7 cellular contexts compared by ENCODE assay signal in the genomic region with DNA sequence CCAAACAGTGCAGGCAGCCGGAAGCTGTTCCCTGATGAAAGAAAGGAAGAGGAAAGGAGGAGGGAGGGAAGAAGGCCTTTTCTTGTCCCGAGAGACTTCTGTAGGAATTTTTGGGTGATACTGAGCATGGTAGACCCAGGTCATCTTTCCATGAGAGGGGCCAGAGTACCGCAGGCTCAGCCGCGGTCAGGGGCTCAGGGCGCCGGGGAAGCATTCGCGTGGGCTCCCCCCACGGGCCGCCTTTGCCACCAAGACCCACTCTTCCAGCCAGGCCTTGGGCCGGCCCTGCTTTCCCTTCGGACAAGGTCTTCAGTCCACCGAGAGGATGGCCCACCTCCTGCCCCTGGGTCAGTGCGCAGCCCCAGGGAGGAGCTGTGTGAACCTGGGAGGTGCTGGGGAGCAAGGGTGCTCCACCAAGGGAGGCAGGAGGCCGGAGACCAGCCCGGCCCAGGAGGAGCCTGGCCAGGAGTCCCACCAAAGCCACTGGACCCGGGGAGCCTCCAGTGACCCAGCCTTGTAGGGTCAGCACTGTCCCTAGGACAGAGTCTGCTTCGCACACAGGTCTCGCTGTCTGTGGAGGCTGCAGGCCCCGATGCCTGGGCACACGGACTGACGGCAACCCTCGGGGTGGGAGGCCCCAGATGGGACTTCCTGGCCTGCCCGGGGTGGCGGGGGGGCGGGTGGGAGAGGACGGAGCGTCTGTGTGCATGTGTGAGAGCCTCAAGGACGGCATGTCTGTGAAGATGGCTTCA.
A peak's percentile ranks its signal among the peaks of the same experiment; 100 is the strongest.
DNase-seq lines count a peak whose midpoint lies in the region; ATAC-seq and TF ChIP-seq lines count a peak whose summit lies in the region.
"Not testable (repeated sequence)": the region's sequence is repeated elsewhere in the genome, so short reads cannot be mapped to it uniquely, and the experiment has no call there.

No MANE protein-coding gene starts in this region.

- not testable (repeated sequence) for H3K9me3 Mint-ChIP-seq in activated T-helper 2 cell treated with anti-CD3 and anti-CD28 coated beads, Interferon-gamma antibody, Interleukin-2, Interleukin-4, amounts not matched to agents 10 μg/mL and 5 μg/mL and 100 μg/mL, durations not matched to agents 14 hours and 24 hours and 36 hours; stimulated activated memory B cell treated with anti-CD40 and anti-IgM and Interleukin-4, amounts not matched to agents 10 μg/mL and 1 μg/mL and 100 μg/mL, for 72 hours

- H4K20me1 ChIP-seq in OCI-LY1 (ENCODE audit: insufficient read depth, low read length): not testable (repeated sequence)

- peak overlapping the region; percentile 56; the same call in 1 of the 2 replicates for H3K9ac ChIP-seq in OCI-LY1 (ENCODE audit: low read length)

- not testable (repeated sequence) for H3K9me2 ChIP-seq in OCI-LY1 (ENCODE audit: low read depth, low read length)

- H3K27me3 Mint-ChIP-seq in activated T-helper 2 cell treated with anti-CD3 and anti-CD28 coated beads, Interferon-gamma antibody, Interleukin-2, Interleukin-4, amounts not matched to agents 10 μg/mL and 5 μg/mL and 100 μg/mL, durations not matched to agents 14 hours and 24 hours and 36 hours (ENCODE audit: low read depth); stimulated activated memory B cell treated with anti-CD40 and anti-IgM and Interleukin-4, amounts not matched to agents 10 μg/mL and 1 μg/mL and 100 μg/mL, for 72 hours: not testable (repeated sequence)

- not testable (repeated sequence) for H3K36me3 ChIP-seq in OCI-LY1 (ENCODE audit: insufficient read depth, low read length); aorta (ENCODE audit: control insufficient read depth in 1 of 2, insufficient read depth in 2 of 2, low read length in 1 of 2)

- peak overlapping the region; percentile 95 for H3K27ac ChIP-seq in OCI-LY1 (ENCODE audit: low read depth, low read length, poor library complexity, severe bottlenecking)
- H3K27ac ChIP-seq in aorta (ENCODE audit: low read depth in 1 of 2, low read length in 2 of 2): not testable (repeated sequence)

- not testable (repeated sequence) for H3K36me3 Mint-ChIP-seq in activated T-helper 2 cell treated with anti-CD3 and anti-CD28 coated beads, Interferon-gamma antibody, Interleukin-2, Interleukin-4, amounts not matched to agents 10 μg/mL and 5 μg/mL and 100 μg/mL, durations not matched to agents 14 hours and 24 hours and 36 hours (ENCODE audit: low read depth); stimulated activated memory B cell treated with anti-CD40 and anti-IgM and Interleukin-4, amounts not matched to agents 10 μg/mL and 1 μg/mL and 100 μg/mL, for 72 hours

- intact Hi-C loops in activated T-helper 2 cell treated with anti-CD3 and anti-CD28 coated beads, Interferon-gamma antibody, Interleukin-2, Interleukin-4, amounts not matched to agents 10 μg/mL and 5 μg/mL and 100 μg/mL, durations not matched to agents 14 hours and 24 hours and 36 hours (cut with micrococcal nuclease); cardiac septum (cut with DNase I); sciatic nerve (cut with DNase I); aorta (cut with DNase I): not testable (repeated sequence)

- H3K9me3 ChIP-seq in OCI-LY1 (ENCODE audit: low read length); aorta (ENCODE audit: control insufficient read depth, low read length): not testable (repeated sequence)

- peak overlapping the region; percentile 41 for H3K4me3 ChIP-seq in OCI-LY1 (ENCODE audit: low read depth, low read length, poor library complexity, severe bottlenecking)
- H3K4me3 ChIP-seq in aorta (ENCODE audit: low read length in 2 of 2): not testable (repeated sequence)

- H3K4me1 ChIP-seq in OCI-LY1 (ENCODE audit: insufficient read depth, low read length, severe bottlenecking): peaks cover 66% of the 10 kb centered on the region
- not testable (repeated sequence) for H3K4me1 ChIP-seq in aorta (ENCODE audit: control insufficient read depth in 1 of 2, insufficient read depth in 2 of 2, low read length in 2 of 2)

- H3K4me2 ChIP-seq in OCI-LY1 (ENCODE audit: low read length): peak overlapping the region; percentile 49

- H3F3A ChIP-seq in OCI-LY1 (ENCODE audit: insufficient read depth, low read length): not testable (repeated sequence)

- not testable (repeated sequence) for H2AFZ ChIP-seq in OCI-LY1 (ENCODE audit: low read length)

- H3K4me1 Mint-ChIP-seq in activated T-helper 2 cell treated with anti-CD3 and anti-CD28 coated beads, Interferon-gamma antibody, Interleukin-2, Interleukin-4, amounts not matched to agents 10 μg/mL and 5 μg/mL and 100 μg/mL, durations not matched to agents 14 hours and 24 hours and 36 hours (ENCODE audit: low read depth): peaks cover 18% of the 10 kb centered on the region
- H3K4me1 Mint-ChIP-seq in stimulated activated memory B cell treated with anti-CD40 and anti-IgM and Interleukin-4, amounts not matched to agents 10 μg/mL and 1 μg/mL and 100 μg/mL, for 72 hours: peaks cover 15% of the 10 kb centered on the region

- ATAC-seq in sciatic nerve (peak; percentile 5), aorta (ENCODE audit: low FRiP score) (peak; percentile 48)
- ATAC-seq in stimulated activated memory B cell treated with anti-CD40 and anti-IgM and Interleukin-4, amounts not matched to agents 10 μg/mL and 1 μg/mL and 100 μg/mL, for 72 hours: not testable (repeated sequence)

- WGBS in aorta, 2 donors: 87 to 89% methylated on average over 17 to 24 of the region's 30 CpGs

- TF ChIP-seq CTCF in OCI-LY1 (IDR thresholded peaks at IDR 0.05; ENCODE audit: low read length): not testable (repeated sequence)

- peak overlapping the region; percentile 93 for H3K27ac Mint-ChIP-seq in activated T-helper 2 cell treated with anti-CD3 and anti-CD28 coated beads, Interferon-gamma antibody, Interleukin-2, Interleukin-4, amounts not matched to agents 10 μg/mL and 5 μg/mL and 100 μg/mL, durations not matched to agents 14 hours and 24 hours and 36 hours
- H3K27ac Mint-ChIP-seq in stimulated activated memory B cell treated with anti-CD40 and anti-IgM and Interleukin-4, amounts not matched to agents 10 μg/mL and 1 μg/mL and 100 μg/mL, for 72 hours: peak overlapping the region; percentile 87

- not testable (repeated sequence) for H3K4me3 Mint-ChIP-seq in activated T-helper 2 cell treated with anti-CD3 and anti-CD28 coated beads, Interferon-gamma antibody, Interleukin-2, Interleukin-4, amounts not matched to agents 10 μg/mL and 5 μg/mL and 100 μg/mL, durations not matched to agents 14 hours and 24 hours and 36 hours (ENCODE audit: low read depth); stimulated activated memory B cell treated with anti-CD40 and anti-IgM and Interleukin-4, amounts not matched to agents 10 μg/mL and 1 μg/mL and 100 μg/mL, for 72 hours

- not testable (repeated sequence) for H3K27me3 ChIP-seq in OCI-LY1 (ENCODE audit: insufficient read depth, low read length); aorta (ENCODE audit: control insufficient read depth in 1 of 2, insufficient read depth in 2 of 2, low read length in 1 of 2)

- peak; percentile 53 for DNase-seq in activated CD8-positive, alpha-beta memory T cell treated with anti-CD3 and anti-CD28 coated beads for 24 hours
- DNase-seq in activated T-helper 2 cell treated with anti-CD3 and anti-CD28 coated beads, Interferon-gamma antibody, Interleukin-2, Interleukin-4, amounts not matched to agents 10 μg/mL and 5 μg/mL and 100 μg/mL, durations not matched to agents 14 hours and 24 hours and 36 hours (ENCODE audit: low spot score); sciatic nerve (ENCODE audit: low spot score): not testable (repeated sequence)
- DNase-seq in cardiac septum (ENCODE audit: low spot score): peak; percentile 76
- DNase-seq in aorta: peak in 1 of 2 donors; percentile 65

- H3K79me2 ChIP-seq in OCI-LY1 (ENCODE audit: insufficient read depth, low read length): not testable (repeated sequence)
